ENCODE assay signal across 40 cellular contexts in genomic region chr3:171863920-171864319, GRCh38. TPM values are rescaled to one million over a fixed set of nuclear protein-coding genes. Genes with fewer than 3 reads are reported as not detected.
"Had no signal": no experiment of that assay in that cellular context is flagged by ENCODE, and none has a peak within 500 bp of the region (broad histone marks: within the 10 kb centered on the region; RNA-seq: fewer than 3 reads in every experiment).

No MANE protein-coding gene starts in this region.

- H3K4me1 Mint-ChIP-seq: activated CD4-positive, alpha-beta T cell treated with anti-CD3 and anti-CD28 coated beads, Interleukin-2, amount 10 ng/mL, durations not matched to agents 24 days and 14 days; activated naive CD4-positive, alpha-beta T cell treated with anti-CD3 and anti-CD28 coated beads, Interleukin-2, amount 50 U/mL, for 24 hours; activated naive CD8-positive, alpha-beta T cell treated with anti-CD3 and anti-CD28 coated beads, Interleukin-2, amount 50 U/mL, for 24 hours; central memory CD8-positive, alpha-beta T cell; naive B cell; stimulated activated memory B cell treated with anti-CD40 and anti-IgM and Interleukin-4, amounts not matched to agents 10 μg/mL and 1 μg/mL and 100 μg/mL, for 72 hours had no signal

- ATAC-seq: activated naive CD8-positive, alpha-beta T cell treated with anti-CD3 and anti-CD28 coated beads, Interleukin-2, amount 50 U/mL, for 24 hours; gastrocnemius medialis; left ventricle myocardium superior; sciatic nerve; stimulated activated memory B cell treated with anti-CD40 and anti-IgM and Interleukin-4, amounts not matched to agents 10 μg/mL and 1 μg/mL and 100 μg/mL, for 72 hours; stimulated activated naive CD8-positive, alpha-beta T cell treated with anti-CD3 and anti-CD28 coated beads, Interleukin-15, amount 100 ng/mL, for 72 hours had no signal

- H2AFZ ChIP-seq: hepatocyte had no signal

- DNase-seq: activated CD4-positive, alpha-beta memory T cell treated with anti-CD3 and anti-CD28 coated beads for 36 hours; activated CD4-positive, alpha-beta T cell treated with anti-CD3 and anti-CD28 coated beads, Interleukin-2, amount 10 ng/mL, durations not matched to agents 24 days and 14 days; activated CD4-positive, CD25-positive, alpha-beta regulatory T cell treated with anti-CD3 and anti-CD28 coated beads, Interleukin-2, amount 50 U/mL, for 72 hours; activated CD8-positive, alpha-beta memory T cell treated with anti-CD3 and anti-CD28 coated beads, Interleukin-2, amount 50 U/mL, for 48 hours; activated gamma-delta T cell; activated naive CD8-positive, alpha-beta T cell treated with anti-CD3 and anti-CD28 coated beads, Interleukin-2, amount 50 U/mL, for 24 hours; activated T-cell treated with anti-CD3 and anti-CD28 coated beads, Interleukin-2, amount 50 U/mL, for 24 hours; amygdala; effector CD4-positive, alpha-beta T cell; erythroblast; gastrocnemius medialis; glutamatergic neuron; islet precursor cell; left ventricle myocardium superior; naive B cell; stimulated activated CD4-positive, alpha-beta T cell treated with anti-CD3 and anti-CD28 coated beads, Interleukin-1b, Interleukin-23, amount 100 ng/mL, for 48 hours; stimulated activated CD4-positive, alpha-beta T cell treated with anti-CD3 and anti-CD28 coated beads, Interleukin-4, amount 100 ng/mL, for 4 hours; stimulated activated CD8-positive, alpha-beta memory T cell treated with anti-CD3 and anti-CD28 coated beads, Interleukin-4, amount 100 ng/mL, for 48 hours; stimulated activated naive CD8-positive, alpha-beta T cell treated with anti-CD3 and anti-CD28 coated beads, Interleukin-15, amount 100 ng/mL, for 72 hours; substantia nigra; T-helper 2 cell had no signal

- H3K27me3 ChIP-seq: gastrocnemius medialis, hepatocyte, vagina had no signal

- H3K79me2 ChIP-seq: hepatocyte had no signal

- H3K27ac Mint-ChIP-seq: activated CD4-positive, alpha-beta memory T cell treated with anti-CD3 and anti-CD28 coated beads for 36 hours; activated CD4-positive, alpha-beta T cell treated with anti-CD3 and anti-CD28 coated beads, Interleukin-2, amount 10 ng/mL, durations not matched to agents 24 days and 14 days; activated naive CD4-positive, alpha-beta T cell treated with anti-CD3 and anti-CD28 coated beads, Interleukin-2, amount 50 U/mL, for 24 hours; activated naive CD8-positive, alpha-beta T cell treated with anti-CD3 and anti-CD28 coated beads, Interleukin-2, amount 50 U/mL, for 24 hours; activated T-cell treated with anti-CD3 and anti-CD28 coated beads, Interleukin-2, amount 50 U/mL, for 24 hours; naive B cell; stimulated activated memory B cell treated with anti-CD40 and anti-IgM and Interleukin-4, amounts not matched to agents 10 μg/mL and 1 μg/mL and 100 μg/mL, for 72 hours; stimulated activated naive CD8-positive, alpha-beta T cell treated with anti-CD3 and anti-CD28 coated beads, Interleukin-15, amount 100 ng/mL, for 72 hours had no signal

- H3K4me2 ChIP-seq: hepatocyte had no signal

- H3K9me3 Mint-ChIP-seq: activated CD4-positive, alpha-beta memory T cell treated with anti-CD3 and anti-CD28 coated beads for 36 hours; activated CD4-positive, alpha-beta T cell treated with anti-CD3 and anti-CD28 coated beads, Interleukin-2, amount 10 ng/mL, durations not matched to agents 24 days and 14 days; activated naive CD4-positive, alpha-beta T cell treated with anti-CD3 and anti-CD28 coated beads, Interleukin-2, amount 50 U/mL, for 24 hours; activated T-cell treated with anti-CD3 and anti-CD28 coated beads, Interleukin-2, amount 50 U/mL, for 24 hours; central memory CD8-positive, alpha-beta T cell; stimulated activated memory B cell treated with anti-CD40 and anti-IgM and Interleukin-4, amounts not matched to agents 10 μg/mL and 1 μg/mL and 100 μg/mL, for 72 hours; stimulated activated naive CD8-positive, alpha-beta T cell treated with anti-CD3 and anti-CD28 coated beads, Interleukin-15, amount 100 ng/mL, for 72 hours had no signal

- H3K36me3 ChIP-seq: gastrocnemius medialis, vagina had no signal

- H3K27me3 Mint-ChIP-seq: activated naive CD4-positive, alpha-beta T cell treated with anti-CD3 and anti-CD28 coated beads, Interleukin-2, amount 50 U/mL, for 24 hours; activated T-cell treated with anti-CD3 and anti-CD28 coated beads, Interleukin-2, amount 50 U/mL, for 24 hours; naive B cell; stimulated activated memory B cell treated with anti-CD40 and anti-IgM and Interleukin-4, amounts not matched to agents 10 μg/mL and 1 μg/mL and 100 μg/mL, for 72 hours; type B pancreatic cell had no signal

- H3K9me3 ChIP-seq: gastrocnemius medialis, vagina had no signal

- H3K27ac ChIP-seq: gastrocnemius medialis, hepatocyte, vagina had no signal

- H3K36me3 Mint-ChIP-seq: activated CD4-positive, alpha-beta memory T cell treated with anti-CD3 and anti-CD28 coated beads for 36 hours; activated naive CD4-positive, alpha-beta T cell treated with anti-CD3 and anti-CD28 coated beads, Interleukin-2, amount 50 U/mL, for 24 hours; naive B cell; stimulated activated memory B cell treated with anti-CD40 and anti-IgM and Interleukin-4, amounts not matched to agents 10 μg/mL and 1 μg/mL and 100 μg/mL, for 72 hours had no signal

- H3K4me3 ChIP-seq: gastrocnemius medialis, hepatocyte, smooth muscle cell had no signal

- H3K4me1 ChIP-seq: gastrocnemius medialis had no signal

- H3K4me3 Mint-ChIP-seq: activated CD4-positive, alpha-beta memory T cell treated with anti-CD3 and anti-CD28 coated beads for 36 hours; activated CD4-positive, alpha-beta T cell treated with anti-CD3 and anti-CD28 coated beads, Interleukin-2, amount 10 ng/mL, durations not matched to agents 24 days and 14 days; activated naive CD4-positive, alpha-beta T cell treated with anti-CD3 and anti-CD28 coated beads, Interleukin-2, amount 50 U/mL, for 24 hours; activated naive CD8-positive, alpha-beta T cell treated with anti-CD3 and anti-CD28 coated beads, Interleukin-2, amount 50 U/mL, for 24 hours; activated T-cell treated with anti-CD3 and anti-CD28 coated beads, Interleukin-2, amount 50 U/mL, for 24 hours; central memory CD8-positive, alpha-beta T cell; naive B cell; neural crest cell; stimulated activated memory B cell treated with anti-CD40 and anti-IgM and Interleukin-4, amounts not matched to agents 10 μg/mL and 1 μg/mL and 100 μg/mL, for 72 hours; stimulated activated naive CD8-positive, alpha-beta T cell treated with anti-CD3 and anti-CD28 coated beads, Interleukin-15, amount 100 ng/mL, for 72 hours; type B pancreatic cell had no signal

- FAIRE-seq: bronchial epithelial cell had no signal

RNA-seq across cellular contexts. Expression of gene TMEM212, which starts 20.8 kb away (rescaled TPM):
- total RNA-seq: activated CD4-positive, alpha-beta memory T cell treated with anti-CD3 and anti-CD28 coated beads for 36 hours; activated CD4-positive, alpha-beta T cell treated with anti-CD3 and anti-CD28 coated beads, Interleukin-2, amount 10 ng/mL, durations not matched to agents 24 days and 14 days; activated CD8-positive, alpha-beta memory T cell treated with anti-CD3 and anti-CD28 coated beads for 36 hours; bronchial epithelial cell; dermis blood vessel endothelial cell; gastrocnemius medialis; hepatocyte; left ventricle myocardium superior; lung microvascular endothelial cell; mesenteric fat pad; mucosa of gallbladder; neural crest cell; omental fat pad; posterior vena cava; renal cortical epithelial cell; sciatic nerve; smooth muscle cell; vagina had no signal
- polyA plus RNA-seq: hepatocyte, smooth muscle cell, thymus had no signal
